8 cellular contexts compared by ENCODE assay signal in the genomic region with DNA sequence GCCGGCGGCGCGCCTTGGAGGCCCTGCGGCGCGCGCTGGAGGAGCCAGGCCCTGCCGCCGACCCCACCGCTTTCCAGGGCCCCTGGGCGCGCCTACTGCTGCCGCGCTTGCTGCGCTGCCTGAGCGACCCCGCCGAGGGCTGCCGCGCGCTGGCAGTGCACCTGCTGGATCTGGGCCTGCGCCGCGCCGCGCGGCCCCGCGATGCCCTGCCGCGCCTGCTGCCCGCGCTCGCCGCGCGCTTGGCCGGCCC. TPM values are rescaled to one million over a fixed set of nuclear protein-coding genes. Genes with fewer than 3 reads are reported as not detected.
DNase-seq lines count a peak whose midpoint lies in the region; ATAC-seq, FAIRE-seq and TF ChIP-seq lines count a peak whose summit lies in the region.

No MANE protein-coding gene starts in this region.

- H3K36me3 ChIP-seq in breast epithelium, result no peaks in the 10 kb centered on the region
- H3K36me3 ChIP-seq in mucosa of rectum (ENCODE audit: control insufficient read depth in 2 of 2, insufficient read depth in 2 of 2, low read length in 2 of 2), result peaks cover 4 to 15% of the 10 kb centered on the region in 2 donors

- no peaks in the 10 kb centered on the region for H3K27me3 ChIP-seq in breast epithelium
- H3K27me3 ChIP-seq in mucosa of rectum (ENCODE audit: control insufficient read depth in 2 of 2, insufficient read depth in 2 of 2, low read length in 2 of 2), result no peaks in the 10 kb centered on the region

- peak; percentile 26 for ATAC-seq in GM18511 (IDR thresholded peaks at IDR 0.05; ENCODE audit: unreplicated experiment)
- ATAC-seq in HG03196 (IDR thresholded peaks at IDR 0.05; ENCODE audit: unreplicated experiment), result peak; percentile 20

- intact Hi-C loops in breast epithelium (cut with DNase I; ENCODE audit: low total_unique reads), result loop anchor here (2.0 kb wide), 1 partner anchor 36 kb away; no protein-coding TSS in a partner anchor

- peak in 1 of 2 donors; percentile 33 for DNase-seq in breast epithelium (ENCODE audit: low spot score in 2 of 2)
- no peak for DNase-seq in H54 (ENCODE audit: insufficient read length, low spot score)
- no peak for DNase-seq in effector CD4-positive, alpha-beta T cell
- DNase-seq in NCI-H526 (lab: John Stamatoyannopoulos, UW), result no peak
- no peak for DNase-seq in H4 (ENCODE audit: low spot score)

- TF ChIP-seq CTCF in breast epithelium (IDR thresholded peaks at IDR 0.05), result no peak

- TF ChIP-seq POLR2A in breast epithelium (IDR thresholded peaks at IDR 0.05) (no peak), H54 (IDR thresholded peaks at IDR 0.05; ENCODE audit: low read depth, low read length) (no peak)

- H3K9ac ChIP-seq in mucosa of rectum (ENCODE audit: low read depth in 1 of 2, low read length in 2 of 2), result peak overlapping the region; percentile 60 to 79

- H3K27ac ChIP-seq in breast epithelium, result peak overlapping the region; percentile 33 to 77
- peak overlapping the region; percentile 38 to 49 for H3K27ac ChIP-seq in mucosa of rectum (ENCODE audit: low read depth in 2 of 2, low read length in 2 of 2)

- H3K4me1 ChIP-seq in breast epithelium, result peaks cover 4 to 8% of the 10 kb centered on the region in 2 donors
- peaks cover 14 to 23% of the 10 kb centered on the region in 2 donors for H3K4me1 ChIP-seq in mucosa of rectum (ENCODE audit: control insufficient read depth in 2 of 2, insufficient read depth in 2 of 2, low read length in 2 of 2)

- H3K4me3 ChIP-seq in breast epithelium (peak overlapping the region; percentile 78 to 97 (median 96)), mucosa of rectum (ENCODE audit: low read length in 2 of 2) (peak overlapping the region; percentile 70 to 74)

- no peak for FAIRE-seq in H54 (lab: Jason Lieb, UNC)

- H3K9me3 ChIP-seq in breast epithelium, result no peaks in the 10 kb centered on the region
- no peaks in the 10 kb centered on the region for H3K9me3 ChIP-seq in mucosa of rectum (ENCODE audit: control insufficient read depth in 2 of 2, low read length in 2 of 2)

RNA-seq across cellular contexts. Expression of a gene that starts 0.3 kb away (rescaled TPM):
- total RNA-seq in breast epithelium, result 10 to 100 TPM; 14.1 to 29.8 (median 23.6) TPM
- total RNA-seq in H4 (2014; rRNA removed; shearing (Covaris generic)), result 51.0 and 51.2 TPM in 2 replicates

RNA-seq across cellular contexts. Expression of a gene that starts 0.3 kb away (rescaled TPM):
- 10 to 100 TPM in 1 of 3 donors, 1 to 10 TPM in 2; 3.7 to 10.5 (median 7.9) TPM for total RNA-seq in breast epithelium
- total RNA-seq in H4 (2014; rRNA removed; shearing (Covaris generic)), result 40.5 and 46.7 TPM in 2 replicates
